In the genomic region with DNA sequence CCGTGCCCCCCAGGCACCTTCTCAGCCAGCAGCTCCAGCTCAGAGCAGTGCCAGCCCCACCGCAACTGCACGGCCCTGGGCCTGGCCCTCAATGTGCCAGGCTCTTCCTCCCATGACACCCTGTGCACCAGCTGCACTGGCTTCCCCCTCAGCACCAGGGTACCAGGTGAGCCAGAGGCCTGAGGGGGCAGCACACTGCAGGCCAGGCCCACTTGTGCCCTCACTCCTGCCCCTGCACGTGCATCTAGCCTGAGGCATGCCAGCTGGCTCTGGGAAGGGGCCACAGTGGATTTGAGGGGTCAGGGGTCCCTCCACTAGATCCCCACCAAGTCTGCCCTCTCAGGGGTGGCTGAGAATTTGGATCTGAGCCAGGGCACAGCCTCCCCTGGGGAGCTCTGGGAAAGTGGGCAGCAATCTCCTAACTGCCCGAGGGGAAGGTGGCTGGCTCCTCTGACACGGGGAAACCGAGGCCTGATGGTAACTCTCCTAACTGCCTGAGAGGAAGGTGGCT, we compare ENCODE assay signal across 7 cellular contexts. TPM values are rescaled to one million over a fixed set of nuclear protein-coding genes. Genes with fewer than 3 reads are reported as not detected.
DNase-seq lines count a peak whose midpoint lies in the region; ATAC-seq and TF ChIP-seq lines count a peak whose summit lies in the region.
"Had no signal": no experiment of that assay in that cellular context is flagged by ENCODE, and none has a peak within 500 bp of the region (broad histone marks: within the 10 kb centered on the region; RNA-seq: fewer than 3 reads in every experiment).

No MANE protein-coding gene starts in this region.

- peak overlapping the region; percentile 31 for H3K4me3 ChIP-seq in BJ (ENCODE audit: low read depth, low read length)

- POLR2A ChIA-PET in BJ (lab: Charles Lee) = no interaction called here

- ATAC-seq in SK-N-SH treated with all-trans-retinoic acid at 6 μM for 48 hours (peak; percentile 0; the same call in 1 of the 3 replicates), GM18868 (IDR thresholded peaks at IDR 0.05; ENCODE audit: unreplicated experiment) (no peak)

- CTCF ChIA-PET in BJ (lab: Yijun Ruan, JAX) = interaction anchor here (1.0 to 1.2 kb wide), 2 partner anchors 14 to 276 kb away, joined by 4 to 5 read pairs; no protein-coding TSS in a partner anchor

- H3K36me3 ChIP-seq in BJ (ENCODE audit: control insufficient read depth, insufficient read depth, low read length) = peaks cover 19% of the 10 kb centered on the region

- no peaks in the 10 kb centered on the region for H3K27me3 ChIP-seq in BJ (ENCODE audit: control insufficient read depth, insufficient read depth, low read length)

- TF ChIP-seq CTCF in BJ (IDR thresholded peaks at IDR 0.05; ENCODE audit: insufficient read depth, low read depth, low read length) = 0 out of 2 replicates have a peak, but pooled peaks have one; percentile 5

- DNase-seq in BJ (ENCODE audit: low read depth) = no peak
- peak; percentile 37 for DNase-seq in kidney tubule cell (ENCODE audit: low spot score)
- DNase-seq in NCI-H82 treated with DMSO at 0.1 percent for 48 hours (lab: John Stamatoyannopoulos, UW; ENCODE audit: unreplicated experiment) = no peak
- DNase-seq in H4 (ENCODE audit: low spot score) = no peak
- DNase-seq: occipital lobe had no signal

TF ChIP-seq in SK-N-SH treated with all-trans-retinoic acid at 6 μM for 48 hours, 23 proteins besides CTCF, POLR2A, EP300 and RAD21:
- TF ChIP-seq, protein P1, sequence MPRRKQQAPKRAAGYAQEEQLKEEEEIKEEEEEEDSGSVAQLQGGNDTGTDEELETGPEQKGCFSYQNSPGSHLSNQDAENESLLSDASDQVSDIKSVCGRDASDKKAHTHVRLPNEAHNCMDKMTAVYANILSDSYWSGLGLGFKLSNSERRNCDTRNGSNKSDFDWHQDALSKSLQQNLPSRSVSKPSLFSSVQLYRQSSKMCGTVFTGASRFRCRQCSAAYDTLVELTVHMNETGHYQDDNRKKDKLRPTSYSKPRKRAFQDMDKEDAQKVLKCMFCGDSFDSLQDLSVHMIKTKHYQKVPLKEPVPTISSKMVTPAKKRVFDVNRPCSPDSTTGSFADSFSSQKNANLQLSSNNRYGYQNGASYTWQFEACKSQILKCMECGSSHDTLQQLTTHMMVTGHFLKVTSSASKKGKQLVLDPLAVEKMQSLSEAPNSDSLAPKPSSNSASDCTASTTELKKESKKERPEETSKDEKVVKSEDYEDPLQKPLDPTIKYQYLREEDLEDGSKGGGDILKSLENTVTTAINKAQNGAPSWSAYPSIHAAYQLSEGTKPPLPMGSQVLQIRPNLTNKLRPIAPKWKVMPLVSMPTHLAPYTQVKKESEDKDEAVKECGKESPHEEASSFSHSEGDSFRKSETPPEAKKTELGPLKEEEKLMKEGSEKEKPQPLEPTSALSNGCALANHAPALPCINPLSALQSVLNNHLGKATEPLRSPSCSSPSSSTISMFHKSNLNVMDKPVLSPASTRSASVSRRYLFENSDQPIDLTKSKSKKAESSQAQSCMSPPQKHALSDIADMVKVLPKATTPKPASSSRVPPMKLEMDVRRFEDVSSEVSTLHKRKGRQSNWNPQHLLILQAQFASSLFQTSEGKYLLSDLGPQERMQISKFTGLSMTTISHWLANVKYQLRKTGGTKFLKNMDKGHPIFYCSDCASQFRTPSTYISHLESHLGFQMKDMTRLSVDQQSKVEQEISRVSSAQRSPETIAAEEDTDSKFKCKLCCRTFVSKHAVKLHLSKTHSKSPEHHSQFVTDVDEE (CRISPR knock-in tag; IDR thresholded peaks at IDR 0.05) = no peak

RNA-seq across cellular contexts. Expression of a gene that starts 1.0 kb away (rescaled TPM):
- polyA plus RNA-seq in BJ (2011; rRNA removed) = 2.1 and 3.2 TPM in 2 replicates
- 0.46 TPM in 1 of 2 replicates, not detected in the other for polyA minus RNA-seq in BJ (2011; rRNA and poly(A)+ RNA removed)
- 0.10 and 0.39 TPM in 2 replicates for total RNA-seq in H4 (2014; rRNA removed; shearing (Covaris generic))
- total RNA-seq: occipital lobe had no signal

RNA-seq across cellular contexts. Expression of a gene that starts 10.4 kb away (rescaled TPM):
- polyA plus RNA-seq in BJ (2011; rRNA removed) = 29.3 and 41.9 TPM in 2 replicates
- 14.8 and 16.4 TPM in 2 replicates for polyA minus RNA-seq in BJ (2011; rRNA and poly(A)+ RNA removed)
- 24.6 and 36.0 TPM in 2 replicates for total RNA-seq in H4 (2014; rRNA removed; shearing (Covaris generic))

RNA-seq across cellular contexts. Expression of a gene that starts 10.4 kb away (rescaled TPM):
- 9.4 and 15.9 TPM in 2 replicates for polyA plus RNA-seq in BJ (2011; rRNA removed)
- 5.9 and 12.5 TPM in 2 replicates for polyA minus RNA-seq in BJ (2011; rRNA and poly(A)+ RNA removed)
- total RNA-seq in H4 (2014; rRNA removed; shearing (Covaris generic)) = 5.4 and 9.4 TPM in 2 replicates

RNA-seq across cellular contexts. Expression of a gene that starts 39.1 kb away (rescaled TPM):
- polyA plus RNA-seq in BJ (2011; rRNA removed) = 1.7 and 2.5 TPM in 2 replicates
- 0.47 and 0.67 TPM in 2 replicates for polyA minus RNA-seq in BJ (2011; rRNA and poly(A)+ RNA removed)
- 0.27 and 0.68 TPM in 2 replicates for total RNA-seq in H4 (2014; rRNA removed; shearing (Covaris generic))

RNA-seq across cellular contexts. Expression of a gene that starts 39.3 kb away (rescaled TPM):
- polyA plus RNA-seq in BJ (2011; rRNA removed) = 13.6 and 18.3 TPM in 2 replicates
- 18.6 and 27.2 TPM in 2 replicates for polyA minus RNA-seq in BJ (2011; rRNA and poly(A)+ RNA removed)
- total RNA-seq in H4 (2014; rRNA removed; shearing (Covaris generic)) = 8.6 and 11.6 TPM in 2 replicates
